25 cellular contexts compared by ENCODE assay signal in the genomic region with DNA sequence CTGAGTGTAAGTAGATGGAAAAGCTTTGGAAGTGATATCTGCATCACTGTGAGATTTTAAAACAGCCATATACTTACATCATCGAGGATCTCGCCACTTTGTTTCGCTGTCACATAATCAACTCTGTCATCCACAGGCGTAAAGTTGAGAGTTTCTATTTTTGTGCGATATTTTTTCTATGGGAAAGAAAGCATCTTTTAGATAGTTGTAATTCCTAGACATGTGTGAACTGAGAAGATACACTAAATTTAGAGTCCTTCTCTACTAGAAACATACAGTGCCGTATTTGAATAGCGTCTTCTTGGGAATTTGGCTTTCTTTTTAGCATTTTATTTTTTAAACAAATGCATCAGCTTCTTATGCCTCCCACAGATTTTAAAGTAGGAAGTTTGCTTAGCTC.
"Had no signal": no experiment of that assay in that cellular context is flagged by ENCODE, and none has a peak within 500 bp of the region (broad histone marks: within the 10 kb centered on the region; RNA-seq: fewer than 3 reads in every experiment).

No MANE protein-coding gene starts in this region.

- H3K27ac Mint-ChIP-seq: activated B cell treated with CpG ODN at 0.5 μM for 24 hours; activated CD8-positive, alpha-beta T cell treated with anti-CD3 and anti-CD28 coated beads for 36 hours; activated naive CD4-positive, alpha-beta T cell treated with anti-CD3 and anti-CD28 coated beads for 36 hours; activated naive CD4-positive, alpha-beta T cell treated with anti-CD3 and anti-CD28 coated beads, Interleukin-2, amount 50 U/mL, for 24 hours; activated naive CD8-positive, alpha-beta T cell treated with anti-CD3 and anti-CD28 coated beads for 36 hours; activated naive CD8-positive, alpha-beta T cell treated with anti-CD3 and anti-CD28 coated beads, Interleukin-2, amount 50 U/mL, for 24 hours; activated T-helper 17 cell treated with anti-CD3 and anti-CD28 coated beads, Interleukin-2, amount 50 U/mL, for 72 hours; T-helper 17 cell; T-helper 2 cell treated with Interferon-gamma antibody and Interleukin-4, amounts not matched to agents 5 μg/mL and 100 μg/mL, for 36 hours had no signal

- H3K9me3 Mint-ChIP-seq: activated B cell treated with CpG ODN at 0.5 μM for 24 hours; activated CD8-positive, alpha-beta T cell treated with anti-CD3 and anti-CD28 coated beads for 36 hours; activated naive CD4-positive, alpha-beta T cell treated with anti-CD3 and anti-CD28 coated beads for 36 hours; activated naive CD4-positive, alpha-beta T cell treated with anti-CD3 and anti-CD28 coated beads, Interleukin-2, amount 50 U/mL, for 24 hours; activated naive CD8-positive, alpha-beta T cell treated with anti-CD3 and anti-CD28 coated beads for 36 hours; activated naive CD8-positive, alpha-beta T cell treated with anti-CD3 and anti-CD28 coated beads, Interleukin-2, amount 50 U/mL, for 24 hours; activated T-cell treated with anti-CD3 and anti-CD28 coated beads, Interleukin-2, amount 50 U/mL, for 4 hours; activated T-helper 17 cell treated with anti-CD3 and anti-CD28 coated beads, Interleukin-2, amount 50 U/mL, for 72 hours; T-helper 2 cell treated with Interferon-gamma antibody and Interleukin-4, amounts not matched to agents 5 μg/mL and 100 μg/mL, for 36 hours had no signal

- H3K36me3 ChIP-seq: adrenal gland, esophagus squamous epithelium, WERI-Rb-1 had no signal

- H3K4me3 Mint-ChIP-seq: activated B cell treated with CpG ODN at 0.5 μM for 24 hours; activated CD8-positive, alpha-beta T cell treated with anti-CD3 and anti-CD28 coated beads for 36 hours; activated naive CD4-positive, alpha-beta T cell treated with anti-CD3 and anti-CD28 coated beads for 36 hours; activated naive CD4-positive, alpha-beta T cell treated with anti-CD3 and anti-CD28 coated beads, Interleukin-2, amount 50 U/mL, for 24 hours; activated naive CD8-positive, alpha-beta T cell treated with anti-CD3 and anti-CD28 coated beads for 36 hours; activated naive CD8-positive, alpha-beta T cell treated with anti-CD3 and anti-CD28 coated beads, Interleukin-2, amount 50 U/mL, for 24 hours; activated T-cell treated with anti-CD3 and anti-CD28 coated beads, Interleukin-2, amount 50 U/mL, for 4 hours; activated T-helper 17 cell treated with anti-CD3 and anti-CD28 coated beads, Interleukin-2, amount 50 U/mL, for 72 hours; T-helper 17 cell; T-helper 2 cell treated with Interferon-gamma antibody and Interleukin-4, amounts not matched to agents 5 μg/mL and 100 μg/mL, for 36 hours had no signal

- H3K27me3 Mint-ChIP-seq: activated B cell treated with CpG ODN at 0.5 μM for 24 hours; activated CD8-positive, alpha-beta T cell treated with anti-CD3 and anti-CD28 coated beads for 36 hours; activated naive CD4-positive, alpha-beta T cell treated with anti-CD3 and anti-CD28 coated beads, Interleukin-2, amount 50 U/mL, for 24 hours; activated naive CD8-positive, alpha-beta T cell treated with anti-CD3 and anti-CD28 coated beads for 36 hours; activated naive CD8-positive, alpha-beta T cell treated with anti-CD3 and anti-CD28 coated beads, Interleukin-2, amount 50 U/mL, for 24 hours; activated T-helper 17 cell treated with anti-CD3 and anti-CD28 coated beads, Interleukin-2, amount 50 U/mL, for 72 hours; T-helper 17 cell had no signal

- H3K27ac ChIP-seq: adrenal gland, body of pancreas, epithelial cell of prostate, esophagus squamous epithelium, WERI-Rb-1 had no signal

- H3K27me3 ChIP-seq: adrenal gland, body of pancreas, esophagus squamous epithelium had no signal

- H3K4me1 Mint-ChIP-seq: activated B cell treated with CpG ODN at 0.5 μM for 24 hours; activated naive CD4-positive, alpha-beta T cell treated with anti-CD3 and anti-CD28 coated beads, Interleukin-2, amount 50 U/mL, for 24 hours; activated naive CD8-positive, alpha-beta T cell treated with anti-CD3 and anti-CD28 coated beads for 36 hours; activated naive CD8-positive, alpha-beta T cell treated with anti-CD3 and anti-CD28 coated beads, Interleukin-2, amount 50 U/mL, for 24 hours; activated T-helper 17 cell treated with anti-CD3 and anti-CD28 coated beads, Interleukin-2, amount 50 U/mL, for 72 hours; T-helper 17 cell had no signal

- H3K4me3 ChIP-seq: adrenal gland, body of pancreas, esophagus squamous epithelium had no signal

- DNase-seq: activated B cell treated with CpG ODN at 0.5 μM for 24 hours; activated CD4-positive, alpha-beta T cell treated with anti-CD3 and anti-CD28 coated beads for 48 hours; activated CD4-positive, alpha-beta T cell treated with anti-CD3 and anti-CD28 coated beads, Interleukin-2, amount 50 U/mL, for 1 hour; activated CD4-positive, alpha-beta T cell treated with anti-CD3 and anti-CD28 coated beads, Interleukin-2, amount 50 U/mL, for 48 hours; activated CD8-positive, alpha-beta memory T cell treated with anti-CD3 and anti-CD28 coated beads for 24 hours; activated CD8-positive, alpha-beta T cell treated with anti-CD3 and anti-CD28 coated beads for 36 hours; activated effector memory CD4-positive, alpha-beta T cell treated with Interleukin-2 at 50 U/mL for 16 hours; activated naive CD4-positive, alpha-beta T cell treated with anti-CD3 and anti-CD28 coated beads for 36 hours; activated naive CD8-positive, alpha-beta T cell treated with anti-CD3 and anti-CD28 coated beads for 36 hours; activated naive CD8-positive, alpha-beta T cell treated with anti-CD3 and anti-CD28 coated beads, Interleukin-2, amount 50 U/mL, for 24 hours; activated T-cell treated with anti-CD3 and anti-CD28 coated beads, Interleukin-2, amount 50 U/mL, for 4 hours; adrenal gland; aorta; body of pancreas; effector CD8-positive, alpha-beta T cell; esophagus squamous epithelium; foreskin fibroblast; T-helper 1 cell; T-helper 17 cell; T1000; WERI-Rb-1 had no signal

- H3K9me3 ChIP-seq: adrenal gland, body of pancreas, esophagus squamous epithelium had no signal

- H3K36me3 Mint-ChIP-seq: activated naive CD8-positive, alpha-beta T cell treated with anti-CD3 and anti-CD28 coated beads for 36 hours had no signal

- H3K4me1 ChIP-seq: adrenal gland, body of pancreas, esophagus squamous epithelium had no signal
